ENCODE assay signal across 8 cellular contexts in genomic region chr18:76524900-76525698, GRCh38. TPM values are rescaled to one million over a fixed set of nuclear protein-coding genes. Genes with fewer than 3 reads are reported as not detected.
DNase-seq lines count a peak whose midpoint lies in the region; ATAC-seq and TF ChIP-seq lines count a peak whose summit lies in the region.

No MANE protein-coding gene starts in this region.

- CTCF ChIA-PET in RWPE1 (lab: Yijun Ruan, JAX): no interaction called here

- DNase-seq in RWPE1 (ENCODE audit: low spot score): peak; percentile 50
- DNase-seq in fibroblast of lung (ENCODE audit: low read depth in 2 of 2): peak; percentile 59 to 85
- peak; percentile 34 for DNase-seq in neural crest cell (ENCODE audit: low read depth, low spot score)
- DNase-seq in ACHN: no peak

- in situ Hi-C loops in ACHN (cut with HindIII; ENCODE audit: low pct_ligation_motif_present, low pct_unique_long_range_greater_than_20kb, low sequenced_read_pairs): no loop called here

- peak overlapping the region; percentile 73 for H3K27ac ChIP-seq in ACC112 (ENCODE audit: low read depth, low read length)
- no peak overlapping the region for H3K27ac ChIP-seq in RWPE1
- H3K27ac ChIP-seq in fibroblast of lung (ENCODE audit: insufficient read depth, low read length): peak overlapping the region; percentile 79

- H3K9me3 Mint-ChIP-seq in neural crest cell: no peaks in the 10 kb centered on the region

- TF ChIP-seq CTCF in RWPE1 (conservative IDR thresholded peaks at IDR 0.05; ENCODE audit: low read depth): no peak
- no peak for TF ChIP-seq CTCF in fibroblast of lung (conservative IDR thresholded peaks at IDR 0.05 in 1 of 2, IDR thresholded peaks at IDR 0.05 in 1 of 2; ENCODE audit: low read depth in 1 of 2, low read length in 2 of 2)
- TF ChIP-seq CTCF in neural crest cell (conservative IDR thresholded peaks at IDR 0.05): no peak

- no peaks in the 10 kb centered on the region for H3K79me2 ChIP-seq in ACC112 (ENCODE audit: control insufficient read depth, insufficient read depth, low read length, unreplicated experiment)
- no peaks in the 10 kb centered on the region for H3K79me2 ChIP-seq in fibroblast of lung (ENCODE audit: control insufficient read depth, insufficient read depth, low read length)

- peak overlapping the region; percentile 97 for H3K27ac Mint-ChIP-seq in neural crest cell (ENCODE audit: unreplicated experiment)

- H2AFZ ChIP-seq in ACC112 (ENCODE audit: low read length, unreplicated experiment) (peak overlapping the region; percentile 76), fibroblast of lung (ENCODE audit: low read length) (peak overlapping the region; percentile 89)

- H3K27me3 Mint-ChIP-seq in neural crest cell (ENCODE audit: low read depth): no peaks in the 10 kb centered on the region

- no peaks in the 10 kb centered on the region for H3K9me3 ChIP-seq in fibroblast of lung (ENCODE audit: control insufficient read depth, insufficient read depth, low read depth, low read length)

- no peaks in the 10 kb centered on the region for H3K36me3 Mint-ChIP-seq in neural crest cell (ENCODE audit: low read depth)

- ATAC-seq in HG03095 (IDR thresholded peaks at IDR 0.05; ENCODE audit: unreplicated experiment) (peak; percentile 38), GM18873 (IDR thresholded peaks at IDR 0.05; ENCODE audit: low FRiP score, unreplicated experiment) (no peak), GM19351 (IDR thresholded peaks at IDR 0.05; ENCODE audit: unreplicated experiment) (no peak)

- H3K4me2 ChIP-seq in fibroblast of lung (ENCODE audit: extremely low read depth, insufficient read depth, low read length): peak overlapping the region; percentile 97

- peaks cover 15% of the 10 kb centered on the region for H3K4me1 ChIP-seq in ACC112 (ENCODE audit: control insufficient read depth, insufficient read depth, low read length, unreplicated experiment)
- H3K4me1 ChIP-seq in fibroblast of lung (ENCODE audit: control insufficient read depth, extremely low read depth, insufficient read depth, low read length): peaks cover 4% of the 10 kb centered on the region

- peak overlapping the region; percentile 80 for H3K4me3 ChIP-seq in ACC112 (ENCODE audit: low read depth, low read length)
- peak overlapping the region; percentile 57 to 75 (median 66) for H3K4me3 ChIP-seq in fibroblast of lung (replicated peaks in 1 of 4; ENCODE audit: control extremely low read depth in 1 of 4, insufficient read depth in 1 of 4, low read depth in 3 of 4, low read length in 4 of 4)

- H3K4me3 Mint-ChIP-seq in neural crest cell: peak overlapping the region; percentile 85

- H3K9ac ChIP-seq in fibroblast of lung (ENCODE audit: insufficient read depth, low read length): peak overlapping the region; percentile 67

- no peaks in the 10 kb centered on the region for H4K20me1 ChIP-seq in fibroblast of lung (ENCODE audit: control insufficient read depth, extremely low read depth, insufficient read depth, low read length)

- no peaks in the 10 kb centered on the region for H3K27me3 ChIP-seq in ACC112 (ENCODE audit: insufficient read depth, low read length)
- no peaks in the 10 kb centered on the region for H3K27me3 ChIP-seq in fibroblast of lung (ENCODE audit: control insufficient read depth, insufficient read depth, low read length)

- peaks cover 65% of the 10 kb centered on the region for H3K4me1 Mint-ChIP-seq in neural crest cell

- POLR2A ChIA-PET in RWPE1 (lab: Yijun Ruan, JAX; ENCODE audit: low non-redundant PET): no interaction called here

- H3K36me3 ChIP-seq in ACC112 (ENCODE audit: insufficient read depth, low read length) (no peaks in the 10 kb centered on the region), fibroblast of lung (ENCODE audit: control insufficient read depth, insufficient read depth, low read length) (no peaks in the 10 kb centered on the region)

RNA-seq across cellular contexts. Expression of gene ZNF516, which starts 30.1 kb away (rescaled TPM):
- total RNA-seq in fibroblast of lung (28.0 and 32.7 TPM in 2 replicates), neural crest cell (90.7 and 91.2 TPM in 2 replicates)
- 7.9 and 12.0 TPM in 2 replicates for polyA plus RNA-seq in fibroblast of lung
- 12.1 and 15.4 TPM in 2 replicates for polyA plus RNA-seq in fibroblast of lung (2012)
- 12.6 and 13.6 TPM in 2 replicates for polyA minus RNA-seq in fibroblast of lung (ENCODE audit: low replicate concordance)
